Comparison of ENCODE assay signal across 1 cellular context in the genomic region with DNA sequence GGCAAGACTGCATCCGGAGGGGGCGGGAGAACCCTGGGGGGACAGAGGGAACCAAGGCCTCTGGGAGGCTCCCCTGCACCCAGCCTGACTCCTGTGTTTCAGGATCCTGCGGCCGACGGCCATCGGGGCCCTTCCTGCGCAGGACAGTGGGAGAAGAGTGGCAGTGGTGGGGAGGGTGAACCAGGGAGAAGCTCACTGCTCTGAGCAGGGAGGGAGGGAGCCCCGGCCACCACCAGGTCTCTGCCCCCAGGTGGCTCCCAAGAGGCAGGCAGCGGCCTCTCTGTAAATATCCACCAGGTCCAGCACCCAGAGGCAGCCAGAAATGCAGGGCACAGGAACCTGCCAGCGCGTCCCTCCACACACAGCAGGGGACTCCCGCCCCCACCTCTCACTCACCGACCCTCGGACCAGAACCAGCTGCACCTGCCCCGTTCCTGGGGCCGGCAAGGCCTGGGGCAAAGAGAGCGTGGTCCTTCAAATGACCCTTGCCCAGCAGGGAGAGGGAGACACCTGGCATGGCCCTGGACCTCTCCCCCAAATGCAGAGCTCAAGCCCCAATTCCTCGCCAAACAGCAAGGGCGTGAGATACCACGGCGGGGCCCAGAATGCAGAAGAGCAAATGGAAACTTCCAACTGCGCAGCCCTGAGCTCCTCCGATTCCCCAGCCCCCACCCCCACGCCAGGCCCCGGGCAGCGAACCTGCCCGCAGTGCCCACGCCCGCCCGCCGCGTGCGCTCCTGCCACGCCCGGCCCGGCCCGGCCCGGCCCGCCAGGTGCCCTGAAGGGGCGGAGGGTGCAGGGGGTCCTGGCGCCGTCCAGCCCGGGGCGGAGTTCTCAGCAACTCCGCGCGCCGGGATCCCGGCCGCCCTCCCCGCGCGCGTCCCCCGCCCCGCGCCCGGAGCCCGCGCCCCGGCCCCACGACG.
TF ChIP-seq lines count a peak whose summit lies in the region.

No MANE protein-coding gene starts in this region.

TF ChIP-seq in HepG2, 621 proteins besides CTCF, POLR2A, EP300 and RAD21 (continued from another document and continues in another):
- TF ChIP-seq SYNCRIP (IDR thresholded peaks at IDR 0.05; ENCODE audit: insufficient read depth, low read depth, low read length) (no peak), BORCS8-MEF2B (CRISPR knock-in tag; IDR thresholded peaks at IDR 0.05) (peak; percentile 62; the same call in 1 of the 2 replicates), GATAD2A (CRISPR knock-in tag; IDR thresholded peaks at IDR 0.05) (no peak), ZNF530 (CRISPR knock-in tag; IDR thresholded peaks at IDR 0.05; ENCODE audit: low read depth) (no peak), CENPX (CRISPR knock-in tag; IDR thresholded peaks at IDR 0.05) (no peak), IKZF4 (CRISPR knock-in tag; IDR thresholded peaks at IDR 0.05; ENCODE audit: borderline replicate concordance, low read depth, not compliant biosample characterization) (no peak), ZNF749 (CRISPR knock-in tag; IDR thresholded peaks at IDR 0.05; ENCODE audit: borderline replicate concordance) (no peak), ZNF10 (CRISPR knock-in tag; IDR thresholded peaks at IDR 0.05; ENCODE audit: borderline replicate concordance, low read depth) (no peak), MLLT10 (CRISPR knock-in tag; IDR thresholded peaks at IDR 0.05) (no peak), ATF7 (IDR thresholded peaks at IDR 0.05) (no peak), ATF7 (CRISPR knock-in tag; IDR thresholded peaks at IDR 0.05) (no peak), ZNF354B (CRISPR knock-in tag; IDR thresholded peaks at IDR 0.05) (0 out of 2 replicates have a peak, but pooled peaks have one; percentile 23), KLF11 (CRISPR knock-in tag; IDR thresholded peaks at IDR 0.05) (no peak), ZFP82 (CRISPR knock-in tag; IDR thresholded peaks at IDR 0.05; ENCODE audit: borderline replicate concordance) (no peak), ZNF484 (CRISPR knock-in tag; IDR thresholded peaks at IDR 0.05; ENCODE audit: borderline replicate concordance, low read depth) (no peak), EHMT2 (IDR thresholded peaks at IDR 0.05; ENCODE audit: borderline replicate concordance, low read depth, low read length) (no peak), PAF1 (CRISPR knock-in tag; IDR thresholded peaks at IDR 0.05) (no peak), MAFK (conservative IDR thresholded peaks at IDR 0.05 in 1 of 2, IDR thresholded peaks at IDR 0.05 in 1 of 2; ENCODE audit: low read length in 2 of 2) (no peak), NR3C1 (CRISPR knock-in tag; IDR thresholded peaks at IDR 0.05) (no peak), TCF7 (IDR thresholded peaks at IDR 0.05; ENCODE audit: low read depth) (no peak), FOXC1 (CRISPR knock-in tag; IDR thresholded peaks at IDR 0.05; ENCODE audit: borderline replicate concordance) (0 out of 2 replicates have a peak, but pooled peaks have one; percentile 38), HDAC2 (CRISPR knock-in tag; IDR thresholded peaks at IDR 0.05) (no peak), RARG (CRISPR knock-in tag; IDR thresholded peaks at IDR 0.05; ENCODE audit: low read depth) (no peak), ZSCAN21 (CRISPR knock-in tag; IDR thresholded peaks at IDR 0.05; ENCODE audit: borderline replicate concordance) (0 out of 2 replicates have a peak, but pooled peaks have one; percentile 27), ZNF24 (IDR thresholded peaks at IDR 0.05) (no peak), NONO (IDR thresholded peaks at IDR 0.05) (no peak), NONO (CRISPR knock-in tag; conservative IDR thresholded peaks at IDR 0.05) (no peak)
- TF ChIP-seq, protein P1, sequence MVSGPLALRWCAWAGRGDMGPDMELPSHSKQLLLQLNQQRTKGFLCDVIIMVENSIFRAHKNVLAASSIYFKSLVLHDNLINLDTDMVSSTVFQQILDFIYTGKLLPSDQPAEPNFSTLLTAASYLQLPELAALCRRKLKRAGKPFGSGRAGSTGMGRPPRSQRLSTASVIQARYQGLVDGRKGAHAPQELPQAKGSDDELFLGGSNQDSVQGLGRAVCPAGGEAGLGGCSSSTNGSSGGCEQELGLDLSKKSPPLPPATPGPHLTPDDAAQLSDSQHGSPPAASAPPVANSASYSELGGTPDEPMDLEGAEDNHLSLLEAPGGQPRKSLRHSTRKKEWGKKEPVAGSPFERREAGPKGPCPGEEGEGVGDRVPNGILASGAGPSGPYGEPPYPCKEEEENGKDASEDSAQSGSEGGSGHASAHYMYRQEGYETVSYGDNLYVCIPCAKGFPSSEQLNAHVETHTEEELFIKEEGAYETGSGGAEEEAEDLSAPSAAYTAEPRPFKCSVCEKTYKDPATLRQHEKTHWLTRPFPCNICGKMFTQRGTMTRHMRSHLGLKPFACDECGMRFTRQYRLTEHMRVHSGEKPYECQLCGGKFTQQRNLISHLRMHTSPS (CRISPR knock-in tag; IDR thresholded peaks at IDR 0.05; ENCODE audit: low read depth): 0 out of 2 replicates have a peak, but pooled peaks have one; percentile 23
- TF ChIP-seq, protein P2, sequence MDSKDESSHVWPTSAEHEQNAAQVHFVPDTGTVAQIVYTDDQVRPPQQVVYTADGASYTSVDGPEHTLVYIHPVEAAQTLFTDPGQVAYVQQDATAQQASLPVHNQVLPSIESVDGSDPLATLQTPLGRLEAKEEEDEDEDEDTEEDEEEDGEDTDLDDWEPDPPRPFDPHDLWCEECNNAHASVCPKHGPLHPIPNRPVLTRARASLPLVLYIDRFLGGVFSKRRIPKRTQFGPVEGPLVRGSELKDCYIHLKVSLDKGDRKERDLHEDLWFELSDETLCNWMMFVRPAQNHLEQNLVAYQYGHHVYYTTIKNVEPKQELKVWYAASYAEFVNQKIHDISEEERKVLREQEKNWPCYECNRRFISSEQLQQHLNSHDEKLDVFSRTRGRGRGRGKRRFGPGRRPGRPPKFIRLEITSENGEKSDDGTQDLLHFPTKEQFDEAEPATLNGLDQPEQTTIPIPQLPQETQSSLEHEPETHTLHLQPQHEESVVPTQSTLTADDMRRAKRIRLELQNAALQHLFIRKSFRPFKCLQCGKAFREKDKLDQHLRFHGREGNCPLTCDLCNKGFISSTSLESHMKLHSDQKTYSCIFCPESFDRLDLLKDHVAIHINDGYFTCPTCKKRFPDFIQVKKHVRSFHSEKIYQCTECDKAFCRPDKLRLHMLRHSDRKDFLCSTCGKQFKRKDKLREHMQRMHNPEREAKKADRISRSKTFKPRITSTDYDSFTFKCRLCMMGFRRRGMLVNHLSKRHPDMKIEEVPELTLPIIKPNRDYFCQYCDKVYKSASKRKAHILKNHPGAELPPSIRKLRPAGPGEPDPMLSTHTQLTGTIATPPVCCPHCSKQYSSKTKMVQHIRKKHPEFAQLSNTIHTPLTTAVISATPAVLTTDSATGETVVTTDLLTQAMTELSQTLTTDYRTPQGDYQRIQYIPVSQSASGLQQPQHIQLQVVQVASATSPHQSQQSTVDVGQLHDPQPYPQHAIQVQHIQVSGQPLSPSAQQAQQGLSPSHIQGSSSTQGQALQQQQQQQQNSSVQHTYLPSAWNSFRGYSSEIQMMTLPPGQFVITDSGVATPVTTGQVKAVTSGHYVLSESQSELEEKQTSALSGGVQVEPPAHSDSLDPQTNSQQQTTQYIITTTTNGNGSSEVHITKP (CRISPR knock-in tag; IDR thresholded peaks at IDR 0.05; ENCODE audit: low read depth): no peak
- TF ChIP-seq, protein P3, sequence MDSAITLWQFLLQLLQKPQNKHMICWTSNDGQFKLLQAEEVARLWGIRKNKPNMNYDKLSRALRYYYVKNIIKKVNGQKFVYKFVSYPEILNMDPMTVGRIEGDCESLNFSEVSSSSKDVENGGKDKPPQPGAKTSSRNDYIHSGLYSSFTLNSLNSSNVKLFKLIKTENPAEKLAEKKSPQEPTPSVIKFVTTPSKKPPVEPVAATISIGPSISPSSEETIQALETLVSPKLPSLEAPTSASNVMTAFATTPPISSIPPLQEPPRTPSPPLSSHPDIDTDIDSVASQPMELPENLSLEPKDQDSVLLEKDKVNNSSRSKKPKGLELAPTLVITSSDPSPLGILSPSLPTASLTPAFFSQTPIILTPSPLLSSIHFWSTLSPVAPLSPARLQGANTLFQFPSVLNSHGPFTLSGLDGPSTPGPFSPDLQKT (CRISPR knock-in tag; IDR thresholded peaks at IDR 0.05; ENCODE audit: borderline replicate concordance): no peak
- TF ChIP-seq, protein P4, sequence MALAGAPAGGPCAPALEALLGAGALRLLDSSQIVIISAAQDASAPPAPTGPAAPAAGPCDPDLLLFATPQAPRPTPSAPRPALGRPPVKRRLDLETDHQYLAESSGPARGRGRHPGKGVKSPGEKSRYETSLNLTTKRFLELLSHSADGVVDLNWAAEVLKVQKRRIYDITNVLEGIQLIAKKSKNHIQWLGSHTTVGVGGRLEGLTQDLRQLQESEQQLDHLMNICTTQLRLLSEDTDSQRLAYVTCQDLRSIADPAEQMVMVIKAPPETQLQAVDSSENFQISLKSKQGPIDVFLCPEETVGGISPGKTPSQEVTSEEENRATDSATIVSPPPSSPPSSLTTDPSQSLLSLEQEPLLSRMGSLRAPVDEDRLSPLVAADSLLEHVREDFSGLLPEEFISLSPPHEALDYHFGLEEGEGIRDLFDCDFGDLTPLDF (CRISPR knock-in tag; IDR thresholded peaks at IDR 0.05): no peak
- TF ChIP-seq, protein P5, sequence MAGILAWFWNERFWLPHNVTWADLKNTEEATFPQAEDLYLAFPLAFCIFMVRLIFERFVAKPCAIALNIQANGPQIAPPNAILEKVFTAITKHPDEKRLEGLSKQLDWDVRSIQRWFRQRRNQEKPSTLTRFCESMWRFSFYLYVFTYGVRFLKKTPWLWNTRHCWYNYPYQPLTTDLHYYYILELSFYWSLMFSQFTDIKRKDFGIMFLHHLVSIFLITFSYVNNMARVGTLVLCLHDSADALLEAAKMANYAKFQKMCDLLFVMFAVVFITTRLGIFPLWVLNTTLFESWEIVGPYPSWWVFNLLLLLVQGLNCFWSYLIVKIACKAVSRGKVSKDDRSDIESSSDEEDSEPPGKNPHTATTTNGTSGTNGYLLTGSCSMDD (CRISPR knock-in tag; IDR thresholded peaks at IDR 0.05): no peak
- TF ChIP-seq, protein P6, sequence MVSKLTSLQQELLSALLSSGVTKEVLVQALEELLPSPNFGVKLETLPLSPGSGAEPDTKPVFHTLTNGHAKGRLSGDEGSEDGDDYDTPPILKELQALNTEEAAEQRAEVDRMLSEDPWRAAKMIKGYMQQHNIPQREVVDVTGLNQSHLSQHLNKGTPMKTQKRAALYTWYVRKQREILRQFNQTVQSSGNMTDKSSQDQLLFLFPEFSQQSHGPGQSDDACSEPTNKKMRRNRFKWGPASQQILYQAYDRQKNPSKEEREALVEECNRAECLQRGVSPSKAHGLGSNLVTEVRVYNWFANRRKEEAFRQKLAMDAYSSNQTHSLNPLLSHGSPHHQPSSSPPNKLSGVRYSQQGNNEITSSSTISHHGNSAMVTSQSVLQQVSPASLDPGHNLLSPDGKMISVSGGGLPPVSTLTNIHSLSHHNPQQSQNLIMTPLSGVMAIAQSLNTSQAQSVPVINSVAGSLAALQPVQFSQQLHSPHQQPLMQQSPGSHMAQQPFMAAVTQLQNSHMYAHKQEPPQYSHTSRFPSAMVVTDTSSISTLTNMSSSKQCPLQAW (CRISPR knock-in tag; IDR thresholded peaks at IDR 0.05): no peak
- TF ChIP-seq, protein P7, sequence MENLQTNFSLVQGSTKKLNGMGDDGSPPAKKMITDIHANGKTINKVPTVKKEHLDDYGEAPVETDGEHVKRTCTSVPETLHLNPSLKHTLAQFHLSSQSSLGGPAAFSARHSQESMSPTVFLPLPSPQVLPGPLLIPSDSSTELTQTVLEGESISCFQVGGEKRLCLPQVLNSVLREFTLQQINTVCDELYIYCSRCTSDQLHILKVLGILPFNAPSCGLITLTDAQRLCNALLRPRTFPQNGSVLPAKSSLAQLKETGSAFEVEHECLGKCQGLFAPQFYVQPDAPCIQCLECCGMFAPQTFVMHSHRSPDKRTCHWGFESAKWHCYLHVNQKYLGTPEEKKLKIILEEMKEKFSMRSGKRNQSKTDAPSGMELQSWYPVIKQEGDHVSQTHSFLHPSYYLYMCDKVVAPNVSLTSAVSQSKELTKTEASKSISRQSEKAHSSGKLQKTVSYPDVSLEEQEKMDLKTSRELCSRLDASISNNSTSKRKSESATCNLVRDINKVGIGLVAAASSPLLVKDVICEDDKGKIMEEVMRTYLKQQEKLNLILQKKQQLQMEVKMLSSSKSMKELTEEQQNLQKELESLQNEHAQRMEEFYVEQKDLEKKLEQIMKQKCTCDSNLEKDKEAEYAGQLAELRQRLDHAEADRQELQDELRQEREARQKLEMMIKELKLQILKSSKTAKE (CRISPR knock-in tag; IDR thresholded peaks at IDR 0.05; ENCODE audit: borderline replicate concordance): no peak
- TF ChIP-seq, protein P8, sequence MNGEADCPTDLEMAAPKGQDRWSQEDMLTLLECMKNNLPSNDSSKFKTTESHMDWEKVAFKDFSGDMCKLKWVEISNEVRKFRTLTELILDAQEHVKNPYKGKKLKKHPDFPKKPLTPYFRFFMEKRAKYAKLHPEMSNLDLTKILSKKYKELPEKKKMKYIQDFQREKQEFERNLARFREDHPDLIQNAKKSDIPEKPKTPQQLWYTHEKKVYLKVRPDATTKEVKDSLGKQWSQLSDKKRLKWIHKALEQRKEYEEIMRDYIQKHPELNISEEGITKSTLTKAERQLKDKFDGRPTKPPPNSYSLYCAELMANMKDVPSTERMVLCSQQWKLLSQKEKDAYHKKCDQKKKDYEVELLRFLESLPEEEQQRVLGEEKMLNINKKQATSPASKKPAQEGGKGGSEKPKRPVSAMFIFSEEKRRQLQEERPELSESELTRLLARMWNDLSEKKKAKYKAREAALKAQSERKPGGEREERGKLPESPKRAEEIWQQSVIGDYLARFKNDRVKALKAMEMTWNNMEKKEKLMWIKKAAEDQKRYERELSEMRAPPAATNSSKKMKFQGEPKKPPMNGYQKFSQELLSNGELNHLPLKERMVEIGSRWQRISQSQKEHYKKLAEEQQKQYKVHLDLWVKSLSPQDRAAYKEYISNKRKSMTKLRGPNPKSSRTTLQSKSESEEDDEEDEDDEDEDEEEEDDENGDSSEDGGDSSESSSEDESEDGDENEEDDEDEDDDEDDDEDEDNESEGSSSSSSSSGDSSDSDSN (CRISPR knock-in tag; IDR thresholded peaks at IDR 0.05): peak; percentile 38; the same call in 1 of the 2 replicates
- TF ChIP-seq, protein P9, sequence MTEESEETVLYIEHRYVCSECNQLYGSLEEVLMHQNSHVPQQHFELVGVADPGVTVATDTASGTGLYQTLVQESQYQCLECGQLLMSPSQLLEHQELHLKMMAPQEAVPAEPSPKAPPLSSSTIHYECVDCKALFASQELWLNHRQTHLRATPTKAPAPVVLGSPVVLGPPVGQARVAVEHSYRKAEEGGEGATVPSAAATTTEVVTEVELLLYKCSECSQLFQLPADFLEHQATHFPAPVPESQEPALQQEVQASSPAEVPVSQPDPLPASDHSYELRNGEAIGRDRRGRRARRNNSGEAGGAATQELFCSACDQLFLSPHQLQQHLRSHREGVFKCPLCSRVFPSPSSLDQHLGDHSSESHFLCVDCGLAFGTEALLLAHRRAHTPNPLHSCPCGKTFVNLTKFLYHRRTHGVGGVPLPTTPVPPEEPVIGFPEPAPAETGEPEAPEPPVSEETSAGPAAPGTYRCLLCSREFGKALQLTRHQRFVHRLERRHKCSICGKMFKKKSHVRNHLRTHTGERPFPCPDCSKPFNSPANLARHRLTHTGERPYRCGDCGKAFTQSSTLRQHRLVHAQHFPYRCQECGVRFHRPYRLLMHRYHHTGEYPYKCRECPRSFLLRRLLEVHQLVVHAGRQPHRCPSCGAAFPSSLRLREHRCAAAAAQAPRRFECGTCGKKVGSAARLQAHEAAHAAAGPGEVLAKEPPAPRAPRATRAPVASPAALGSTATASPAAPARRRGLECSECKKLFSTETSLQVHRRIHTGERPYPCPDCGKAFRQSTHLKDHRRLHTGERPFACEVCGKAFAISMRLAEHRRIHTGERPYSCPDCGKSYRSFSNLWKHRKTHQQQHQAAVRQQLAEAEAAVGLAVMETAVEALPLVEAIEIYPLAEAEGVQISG (CRISPR knock-in tag; IDR thresholded peaks at IDR 0.05): no peak
